8 cellular contexts compared by ENCODE assay signal in genomic region chr16:29820271-29820701, GRCh38. TPM values are rescaled to one million over a fixed set of nuclear protein-coding genes. Genes with fewer than 3 reads are reported as not detected.
A peak's percentile ranks its signal among the peaks of the same experiment; 100 is the strongest.
DNase-seq lines count a peak whose midpoint lies in the region; ATAC-seq, FAIRE-seq and TF ChIP-seq lines count a peak whose summit lies in the region.

Gene MVP, plus strand, starts transcription at chr16:29820462. Its CDS starts 10,088 bp downstream, at chr16:29830550.

- DNase-seq in A172 (ENCODE audit: low spot score) (peak; percentile 62), GM13976 (ENCODE audit: low spot score) (peak; percentile 71), NOMO-1 treated with DMSO at 0.1 percent for 48 hours (lab: John Stamatoyannopoulos, UW; ENCODE audit: unreplicated experiment) (peak; percentile 63), fibroblast of villous mesenchyme (ENCODE audit: low read depth) (peak; percentile 69), nucleus accumbens (lab: John Stamatoyannopoulos, UW) (peak in 33 of 56 donors; percentile 7 to 70 (median 30)), HTR-8/SVneo (ENCODE audit: insufficient read length, low spot score) (no peak)
- peak; percentile 37 for DNase-seq in activated effector memory CD4-positive, alpha-beta T cell treated with Interleukin-2 at 50 U/mL for 16 hours

- FAIRE-seq in HTR-8/SVneo (lab: Jason Lieb, UNC) = no peak

- TF ChIP-seq CTCF in GM13976 (IDR thresholded peaks at IDR 0.05; ENCODE audit: borderline replicate concordance, control extremely low read depth, extremely low read depth, insufficient read depth, missing control alignments) = no peak
- TF ChIP-seq CTCF in fibroblast of villous mesenchyme (IDR thresholded peaks at IDR 0.05; ENCODE audit: insufficient read depth, low read depth, low read length) = no peak

- H3K4me3 ChIP-seq in fibroblast of villous mesenchyme (ENCODE audit: low read depth, low read length) = peak within 1 kb of the TSS; percentile 87

- no peak for ATAC-seq in GM19467 (IDR thresholded peaks at IDR 0.05; ENCODE audit: unreplicated experiment)

- in situ Hi-C loops in GM13976 (cut with MboI; ENCODE audit: low sequenced_read_pairs, unreplicated experiment) = no loop called here

RNA-seq across cellular contexts. Expression of gene MVP, which starts in this region (rescaled TPM):
- total RNA-seq in A172 (2014; rRNA removed; shearing (Covaris generic)) = 239 and 243 TPM in 2 replicates
- 211 and 250 TPM in 2 replicates for total RNA-seq in fibroblast of villous mesenchyme
